ENCODE assay signal across 12 cellular contexts in the genomic region with DNA sequence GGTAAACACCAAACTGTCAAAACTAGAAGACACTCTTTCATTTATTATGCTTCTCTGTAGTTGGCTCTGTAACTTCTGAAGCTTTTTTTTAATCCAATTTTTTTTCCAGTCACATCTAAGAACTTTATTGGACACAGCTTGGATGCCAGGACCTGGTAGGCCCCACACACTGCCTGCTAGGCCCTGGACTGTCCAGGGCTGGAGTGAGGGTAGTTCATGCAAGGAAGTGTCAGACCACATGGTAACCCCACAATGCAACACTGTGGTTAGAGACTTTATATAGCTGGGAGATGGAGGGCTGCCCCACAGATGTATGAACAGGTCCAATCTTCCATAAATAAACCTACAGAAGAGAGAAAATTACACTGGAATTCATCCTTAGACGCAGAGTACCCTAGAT. TPM values are rescaled to one million over a fixed set of nuclear protein-coding genes. Genes with fewer than 3 reads are reported as not detected.
A peak's percentile ranks its signal among the peaks of the same experiment; 100 is the strongest.
DNase-seq lines count a peak whose midpoint lies in the region; ATAC-seq and TF ChIP-seq lines count a peak whose summit lies in the region.
"Had no signal": no experiment of that assay in that cellular context is flagged by ENCODE, and none has a peak within 500 bp of the region (broad histone marks: within the 10 kb centered on the region; RNA-seq: fewer than 3 reads in every experiment).

No MANE protein-coding gene starts in this region.

- H3K36me3 ChIP-seq in hepatocyte (replicated peaks; ENCODE audit: insufficient read depth, low read depth) (no peaks in the 10 kb centered on the region), upper lobe of right lung (no peaks in the 10 kb centered on the region)

- H3K9me2 ChIP-seq in hepatocyte (replicated peaks; ENCODE audit: insufficient read depth) = no peaks in the 10 kb centered on the region

- H3K27ac Mint-ChIP-seq in stimulated activated naive CD8-positive, alpha-beta T cell treated with anti-CD3 and anti-CD28 coated beads, Interleukin-15, Interleukin-2, amounts not matched to agents 100 ng/mL and 50 ng/mL, for 24 hours = peak overlapping the region; percentile 77
- H3K27ac Mint-ChIP-seq in WTC11 (peak overlapping the region; percentile 86), memory B cell (peak overlapping the region; percentile 95), type B pancreatic cell (peak overlapping the region; percentile 50)

- TF ChIP-seq CTCF in WTC11 (IDR thresholded peaks at IDR 0.05) (no peak), type B pancreatic cell (conservative IDR thresholded peaks at IDR 0.05) (no peak), hepatocyte (IDR thresholded peaks at IDR 0.05; ENCODE audit: poor library complexity) (no peak), upper lobe of right lung (IDR thresholded peaks at IDR 0.05) (no peak)

- H3K27me3 Mint-ChIP-seq in stimulated activated naive CD8-positive, alpha-beta T cell treated with anti-CD3 and anti-CD28 coated beads, Interleukin-15, Interleukin-2, amounts not matched to agents 100 ng/mL and 50 ng/mL, for 24 hours = no peaks in the 10 kb centered on the region
- H3K27me3 Mint-ChIP-seq in WTC11 (ENCODE audit: low read depth) = no peaks in the 10 kb centered on the region
- H3K27me3 Mint-ChIP-seq in memory B cell = no peaks in the 10 kb centered on the region
- H3K27me3 Mint-ChIP-seq in type B pancreatic cell = no peaks in the 10 kb centered on the region

- peaks cover 23% of the 10 kb centered on the region for H3K4me1 ChIP-seq in hepatocyte (ENCODE audit: insufficient read depth)
- peaks cover 17% of the 10 kb centered on the region for H3K4me1 ChIP-seq in upper lobe of right lung

- H3K27me3 ChIP-seq in hepatocyte (no peaks in the 10 kb centered on the region), upper lobe of right lung (no peaks in the 10 kb centered on the region)

- H3K9me3 Mint-ChIP-seq in stimulated activated naive CD8-positive, alpha-beta T cell treated with anti-CD3 and anti-CD28 coated beads, Interleukin-15, Interleukin-2, amounts not matched to agents 100 ng/mL and 50 ng/mL, for 24 hours = no peaks in the 10 kb centered on the region
- H3K9me3 Mint-ChIP-seq in WTC11 (no peaks in the 10 kb centered on the region), memory B cell (no peaks in the 10 kb centered on the region), type B pancreatic cell (no peaks in the 10 kb centered on the region)

- peaks cover 81% of the 10 kb centered on the region for H3K36me3 Mint-ChIP-seq in stimulated activated naive CD8-positive, alpha-beta T cell treated with anti-CD3 and anti-CD28 coated beads, Interleukin-15, Interleukin-2, amounts not matched to agents 100 ng/mL and 50 ng/mL, for 24 hours (ENCODE audit: low read depth)
- H3K36me3 Mint-ChIP-seq in WTC11 (peaks cover 77% of the 10 kb centered on the region), memory B cell (peaks cover 25% of the 10 kb centered on the region), type B pancreatic cell (peaks cover 28% of the 10 kb centered on the region)

- no peak overlapping the region for H3K4me3 ChIP-seq in hepatocyte
- H3K4me3 ChIP-seq in upper lobe of right lung = no peak overlapping the region

- H3K4me2 ChIP-seq in hepatocyte = no peak overlapping the region

- CTCF ChIA-PET in WTC11 (lab: Charles Lee) = interaction anchor here (0.8 to 2.0 kb wide), 2 partner anchors 9 to 122 kb away, joined by 3 to 5 read pairs; no protein-coding TSS in a partner anchor

- no peak for ATAC-seq in stimulated activated naive CD8-positive, alpha-beta T cell treated with anti-CD3 and anti-CD28 coated beads, Interleukin-15, Interleukin-2, amounts not matched to agents 100 U/mL and 50 U/mL, for 24 hours
- no peak for ATAC-seq in WTC11
- ATAC-seq in memory B cell (ENCODE audit: low read depth) = no peak
- ATAC-seq in GM19328 (IDR thresholded peaks at IDR 0.05; ENCODE audit: unreplicated experiment) = no peak
- no peak for ATAC-seq in upper lobe of right lung

- POLR2A ChIA-PET in WTC11 (lab: Charles Lee) = interaction anchor here (2.6 kb wide), 1 partner anchor 11 kb away, joined by 12 read pairs; no protein-coding TSS in a partner anchor

- intact Hi-C loops in upper lobe of right lung (cut with DNase I) = no loop called here

- peaks cover 100% of the 10 kb centered on the region for H3K79me2 ChIP-seq in hepatocyte

- no peak overlapping the region for H3K27ac ChIP-seq in hepatocyte
- no peak overlapping the region for H3K27ac ChIP-seq in upper lobe of right lung
- H3K27ac ChIP-seq: C4-2B had no signal

- H3K9me3 ChIP-seq in hepatocyte (ENCODE audit: low read depth) = no peaks in the 10 kb centered on the region
- H3K9me3 ChIP-seq in upper lobe of right lung = no peaks in the 10 kb centered on the region

- DNase-seq in stimulated activated naive CD8-positive, alpha-beta T cell treated with anti-CD3 and anti-CD28 coated beads, Interleukin-15, Interleukin-2, amounts not matched to agents 100 U/mL and 50 U/mL, for 24 hours = no peak
- DNase-seq in WTC11 (ENCODE audit: low spot score) (no peak), memory B cell (ENCODE audit: low spot score in 2 of 2) (no peak), type B pancreatic cell (ENCODE audit: extremely low spot score, unreplicated experiment) (no peak), hepatocyte (ENCODE audit: low spot score) (no peak), upper lobe of right lung (no peak)
- DNase-seq: activated effector memory CD4-positive, alpha-beta T cell treated with Interleukin-2 at 50 U/mL for 16 hours; NCI-H345; stimulated activated CD4-positive, alpha-beta T cell treated with anti-CD3 and anti-CD28 coated beads, Interleukin-4, amount 100 ng/mL, for 4 hours had no signal

- peaks cover 99% of the 10 kb centered on the region for H4K20me1 ChIP-seq in hepatocyte (ENCODE audit: insufficient read depth, poor library complexity, severe bottlenecking)

- peaks cover 94% of the 10 kb centered on the region for H3K4me1 Mint-ChIP-seq in stimulated activated naive CD8-positive, alpha-beta T cell treated with anti-CD3 and anti-CD28 coated beads, Interleukin-15, Interleukin-2, amounts not matched to agents 100 ng/mL and 50 ng/mL, for 24 hours (ENCODE audit: low read depth)
- peaks cover 92% of the 10 kb centered on the region for H3K4me1 Mint-ChIP-seq in WTC11
- H3K4me1 Mint-ChIP-seq in memory B cell = peaks cover 64% of the 10 kb centered on the region
- H3K4me1 Mint-ChIP-seq in type B pancreatic cell (ENCODE audit: unreplicated experiment) = peaks cover 44% of the 10 kb centered on the region

- H2AFZ ChIP-seq in hepatocyte = no peak overlapping the region

- peak overlapping the region; percentile 23 for H3K4me3 Mint-ChIP-seq in stimulated activated naive CD8-positive, alpha-beta T cell treated with anti-CD3 and anti-CD28 coated beads, Interleukin-15, Interleukin-2, amounts not matched to agents 100 ng/mL and 50 ng/mL, for 24 hours
- H3K4me3 Mint-ChIP-seq in WTC11 (peak overlapping the region; percentile 99), memory B cell (peak overlapping the region; percentile 89), type B pancreatic cell (peak overlapping the region; percentile 71)

- WGBS in hepatocyte (ENCODE audit: low lambda C conversion rate, missing lambda C conversion rate) = 90% methylated on average over 1 of the region's 1 CpG

TF ChIP-seq in WTC11, 78 proteins besides CTCF, POLR2A, EP300 and RAD21 (continues in another document):
- TF ChIP-seq ESRRA (CRISPR knock-in tag; IDR thresholded peaks at IDR 0.05; ENCODE audit: borderline replicate concordance) (no peak), NFYB (CRISPR knock-in tag; conservative IDR thresholded peaks at IDR 0.05; ENCODE audit: low read depth) (no peak), ZNF219 (CRISPR knock-in tag; IDR thresholded peaks at IDR 0.05; ENCODE audit: borderline replicate concordance) (no peak), ZNF281 (CRISPR knock-in tag; IDR thresholded peaks at IDR 0.05) (no peak)

RNA-seq across cellular contexts. Expression of gene SLC2A1, which starts 7.1 kb away (rescaled TPM):
- total RNA-seq in WTC11 (2021) (215 to 415 TPM (median 396 TPM) in 3 replicates), type B pancreatic cell (ENCODE audit: low replicate concordance) (192 and 706 TPM in 2 replicates), hepatocyte (271 and 301 TPM in 2 replicates), upper lobe of right lung (12.9 TPM)
- polyA plus RNA-seq in hepatocyte = 271 and 314 TPM in 2 replicates

Comparison
In these comparisons a context has a peak if more than half of its experiments do, and no peak if none do; other contexts are left out.
1. H3K4me3 Mint-ChIP-seq: peak in every context shown above with its lines; median percentile 99 in WTC11; 89 in memory B cell; 71 in type B pancreatic cell; 23 in stimulated activated naive CD8-positive, alpha-beta T cell treated with anti-CD3 and anti-CD28 coated beads, Interleukin-15, Interleukin-2, amounts not matched to agents 100 ng/mL and 50 ng/mL, for 24 hours.
2. RNA of gene SLC2A1, which starts 7.1 kb away (total RNA-seq): 271 to 301 TPM in hepatocyte, 215 to 415 TPM in WTC11 and 192 to 706 TPM in type B pancreatic cell; 12.9 TPM in upper lobe of right lung (single experiment); every median in the first group is over 10 times any median in the second.
3. Peak in every context shown above with its lines, with median percentiles within 50 percentile points of each other: H3K27ac Mint-ChIP-seq.